Comparison of ENCODE assay signal across 1 cellular context in the genomic region with DNA sequence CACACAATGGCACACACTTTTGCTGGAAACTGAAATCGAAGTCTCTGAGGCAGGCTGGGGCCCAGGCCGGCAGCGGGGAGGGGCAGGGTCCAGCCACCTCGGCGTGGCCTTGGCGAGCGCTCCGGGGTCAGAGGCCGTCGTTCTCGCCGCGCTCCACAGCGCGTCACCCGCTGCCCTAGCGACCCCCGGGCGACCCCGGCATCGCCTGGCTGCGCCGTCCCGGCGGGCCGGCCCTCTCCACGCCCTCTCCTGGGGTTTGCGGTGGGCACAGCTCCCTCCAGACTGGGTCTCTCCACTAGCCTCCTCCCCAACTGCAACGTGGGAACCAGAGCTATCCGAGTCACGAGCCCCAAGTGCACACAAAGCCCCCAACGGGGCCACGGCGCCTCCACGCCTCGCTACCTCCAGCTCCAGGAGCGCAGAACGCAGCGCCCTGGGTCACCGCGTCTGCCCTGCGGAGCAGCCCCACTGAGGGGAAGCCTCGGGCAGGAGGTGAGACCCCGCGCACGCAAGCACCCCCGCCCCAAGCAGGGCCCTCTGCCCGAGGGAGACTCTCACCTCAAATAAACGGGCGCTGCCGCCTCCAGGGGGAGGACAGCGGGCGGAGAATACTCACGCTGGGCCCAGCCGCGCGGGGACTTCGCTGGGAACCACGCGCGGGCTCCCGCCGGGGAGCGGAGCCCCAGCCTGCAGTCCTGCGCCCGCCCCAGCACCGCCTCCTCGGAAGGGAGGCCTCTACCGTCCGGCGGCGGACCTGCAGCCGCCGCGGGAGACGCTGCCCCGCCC.
TF ChIP-seq lines count a peak whose summit lies in the region.

No MANE protein-coding gene starts in this region.

TF ChIP-seq in HepG2, 621 proteins besides CTCF, POLR2A, EP300 and RAD21 (continued from another document):
- TF ChIP-seq, protein P1, sequence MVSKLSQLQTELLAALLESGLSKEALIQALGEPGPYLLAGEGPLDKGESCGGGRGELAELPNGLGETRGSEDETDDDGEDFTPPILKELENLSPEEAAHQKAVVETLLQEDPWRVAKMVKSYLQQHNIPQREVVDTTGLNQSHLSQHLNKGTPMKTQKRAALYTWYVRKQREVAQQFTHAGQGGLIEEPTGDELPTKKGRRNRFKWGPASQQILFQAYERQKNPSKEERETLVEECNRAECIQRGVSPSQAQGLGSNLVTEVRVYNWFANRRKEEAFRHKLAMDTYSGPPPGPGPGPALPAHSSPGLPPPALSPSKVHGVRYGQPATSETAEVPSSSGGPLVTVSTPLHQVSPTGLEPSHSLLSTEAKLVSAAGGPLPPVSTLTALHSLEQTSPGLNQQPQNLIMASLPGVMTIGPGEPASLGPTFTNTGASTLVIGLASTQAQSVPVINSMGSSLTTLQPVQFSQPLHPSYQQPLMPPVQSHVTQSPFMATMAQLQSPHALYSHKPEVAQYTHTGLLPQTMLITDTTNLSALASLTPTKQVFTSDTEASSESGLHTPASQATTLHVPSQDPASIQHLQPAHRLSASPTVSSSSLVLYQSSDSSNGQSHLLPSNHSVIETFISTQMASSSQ (IDR thresholded peaks at IDR 0.05; ENCODE audit: low read depth) = no peak
- TF ChIP-seq, protein P1 (CRISPR knock-in tag; IDR thresholded peaks at IDR 0.05; ENCODE audit: borderline replicate concordance) = no peak
- TF ChIP-seq SETDB1 (CRISPR knock-in tag; IDR thresholded peaks at IDR 0.05; ENCODE audit: borderline replicate concordance) (no peak), SYNCRIP (IDR thresholded peaks at IDR 0.05; ENCODE audit: insufficient read depth, low read depth, low read length) (no peak), FOSL1 (CRISPR knock-in tag; IDR thresholded peaks at IDR 0.05; ENCODE audit: borderline replicate concordance) (no peak), BRCA1 (CRISPR knock-in tag; IDR thresholded peaks at IDR 0.05) (0 out of 2 replicates have a peak, but pooled peaks have one; percentile 14), ZMYM3 (CRISPR knock-in tag; IDR thresholded peaks at IDR 0.05) (0 out of 2 replicates have a peak, but pooled peaks have one; percentile 31), CAMTA2 (CRISPR knock-in tag; IDR thresholded peaks at IDR 0.05; ENCODE audit: borderline replicate concordance) (no peak), ZFP62 (CRISPR knock-in tag; IDR thresholded peaks at IDR 0.05) (no peak), HNRNPK (IDR thresholded peaks at IDR 0.05; ENCODE audit: low read depth, low read length, poor library complexity, severe bottlenecking) (peak; percentile 82), ZNF841 (CRISPR knock-in tag; IDR thresholded peaks at IDR 0.05; ENCODE audit: borderline replicate concordance) (no peak), MXI1 (IDR thresholded peaks at IDR 0.05; ENCODE audit: borderline replicate concordance, low read depth, low read length) (peak; percentile 17; the same call in 1 of the 3 replicates), ASH2L (IDR thresholded peaks at IDR 0.05; ENCODE audit: insufficient read length, low read depth, low read length) (peak; percentile 53), ZNF326 (CRISPR knock-in tag; IDR thresholded peaks at IDR 0.05; ENCODE audit: borderline replicate concordance) (no peak), MEF2D (CRISPR knock-in tag; IDR thresholded peaks at IDR 0.05) (no peak), RARA (CRISPR knock-in tag; IDR thresholded peaks at IDR 0.05) (peak; percentile 74), MAFK (conservative IDR thresholded peaks at IDR 0.05 in 1 of 2, IDR thresholded peaks at IDR 0.05 in 1 of 2; ENCODE audit: low read length in 2 of 2) (no peak), BORCS8-MEF2B (CRISPR knock-in tag; IDR thresholded peaks at IDR 0.05) (0 out of 2 replicates have a peak, but pooled peaks have one; percentile 19), ZNF317 (CRISPR knock-in tag; IDR thresholded peaks at IDR 0.05) (no peak), ZNF788 (CRISPR knock-in tag; IDR thresholded peaks at IDR 0.05; ENCODE audit: borderline replicate concordance) (peak; percentile 57; the same call in 1 of the 2 replicates), EED (CRISPR knock-in tag; IDR thresholded peaks at IDR 0.05) (no peak; the same call in 1 of the 2 replicates), TMF1 (CRISPR knock-in tag; IDR thresholded peaks at IDR 0.05; ENCODE audit: low read depth) (no peak; the same call in 1 of the 2 replicates), AHR (CRISPR knock-in tag; IDR thresholded peaks at IDR 0.05) (no peak; the same call in 1 of the 2 replicates), TEAD3 (CRISPR knock-in tag; optimal IDR thresholded peaks at IDR 0.05; ENCODE audit: borderline replicate concordance) (no peak), TBL1XR1 (IDR thresholded peaks at IDR 0.05; ENCODE audit: borderline replicate concordance, low read length, partially characterized antibody) (no peak), ONECUT2 (CRISPR knock-in tag; IDR thresholded peaks at IDR 0.05) (no peak), ZSCAN29 (CRISPR knock-in tag; conservative IDR thresholded peaks at IDR 0.05) (0 out of 2 replicates have a peak, but pooled peaks have one; percentile 42), GATA4 (IDR thresholded peaks at IDR 0.05; ENCODE audit: borderline replicate concordance, low read depth) (no peak), NFKBIZ (CRISPR knock-in tag; IDR thresholded peaks at IDR 0.05) (no peak), MTA3 (CRISPR knock-in tag; IDR thresholded peaks at IDR 0.05) (no peak), ZFP36 (IDR thresholded peaks at IDR 0.05; ENCODE audit: borderline replicate concordance, low read depth, low read length, partially characterized antibody) (no peak), ZNF75D (CRISPR knock-in tag; IDR thresholded peaks at IDR 0.05; ENCODE audit: borderline replicate concordance) (no peak), SAP130 (CRISPR knock-in tag; IDR thresholded peaks at IDR 0.05; ENCODE audit: low read depth) (peak; percentile 53), RFX5 (IDR thresholded peaks at IDR 0.05; ENCODE audit: low read depth, low read length) (no peak), NCOA1 (CRISPR knock-in tag; IDR thresholded peaks at IDR 0.05) (peak; percentile 52; the same call in 1 of the 2 replicates), TSC22D2 (CRISPR knock-in tag; IDR thresholded peaks at IDR 0.05; ENCODE audit: borderline replicate concordance) (no peak), ZNF432 (CRISPR knock-in tag; IDR thresholded peaks at IDR 0.05; ENCODE audit: borderline replicate concordance) (no peak), GATAD2A (CRISPR knock-in tag; IDR thresholded peaks at IDR 0.05) (no peak), U2AF2 (IDR thresholded peaks at IDR 0.05; ENCODE audit: low read depth, low read length) (no peak), ISX (CRISPR knock-in tag; conservative IDR thresholded peaks at IDR 0.05) (no peak), GFI1 (CRISPR knock-in tag; IDR thresholded peaks at IDR 0.05; ENCODE audit: borderline replicate concordance) (no peak; the same call in 1 of the 2 replicates), GTF2F1 (IDR thresholded peaks at IDR 0.05; ENCODE audit: low read length) (no peak)
- TF ChIP-seq, protein P2, sequence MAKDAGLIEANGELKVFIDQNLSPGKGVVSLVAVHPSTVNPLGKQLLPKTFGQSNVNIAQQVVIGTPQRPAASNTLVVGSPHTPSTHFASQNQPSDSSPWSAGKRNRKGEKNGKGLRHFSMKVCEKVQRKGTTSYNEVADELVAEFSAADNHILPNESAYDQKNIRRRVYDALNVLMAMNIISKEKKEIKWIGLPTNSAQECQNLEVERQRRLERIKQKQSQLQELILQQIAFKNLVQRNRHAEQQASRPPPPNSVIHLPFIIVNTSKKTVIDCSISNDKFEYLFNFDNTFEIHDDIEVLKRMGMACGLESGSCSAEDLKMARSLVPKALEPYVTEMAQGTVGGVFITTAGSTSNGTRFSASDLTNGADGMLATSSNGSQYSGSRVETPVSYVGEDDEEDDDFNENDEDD (CRISPR knock-in tag; IDR thresholded peaks at IDR 0.05; ENCODE audit: borderline replicate concordance) = peak; percentile 37
- TF ChIP-seq, protein P3, sequence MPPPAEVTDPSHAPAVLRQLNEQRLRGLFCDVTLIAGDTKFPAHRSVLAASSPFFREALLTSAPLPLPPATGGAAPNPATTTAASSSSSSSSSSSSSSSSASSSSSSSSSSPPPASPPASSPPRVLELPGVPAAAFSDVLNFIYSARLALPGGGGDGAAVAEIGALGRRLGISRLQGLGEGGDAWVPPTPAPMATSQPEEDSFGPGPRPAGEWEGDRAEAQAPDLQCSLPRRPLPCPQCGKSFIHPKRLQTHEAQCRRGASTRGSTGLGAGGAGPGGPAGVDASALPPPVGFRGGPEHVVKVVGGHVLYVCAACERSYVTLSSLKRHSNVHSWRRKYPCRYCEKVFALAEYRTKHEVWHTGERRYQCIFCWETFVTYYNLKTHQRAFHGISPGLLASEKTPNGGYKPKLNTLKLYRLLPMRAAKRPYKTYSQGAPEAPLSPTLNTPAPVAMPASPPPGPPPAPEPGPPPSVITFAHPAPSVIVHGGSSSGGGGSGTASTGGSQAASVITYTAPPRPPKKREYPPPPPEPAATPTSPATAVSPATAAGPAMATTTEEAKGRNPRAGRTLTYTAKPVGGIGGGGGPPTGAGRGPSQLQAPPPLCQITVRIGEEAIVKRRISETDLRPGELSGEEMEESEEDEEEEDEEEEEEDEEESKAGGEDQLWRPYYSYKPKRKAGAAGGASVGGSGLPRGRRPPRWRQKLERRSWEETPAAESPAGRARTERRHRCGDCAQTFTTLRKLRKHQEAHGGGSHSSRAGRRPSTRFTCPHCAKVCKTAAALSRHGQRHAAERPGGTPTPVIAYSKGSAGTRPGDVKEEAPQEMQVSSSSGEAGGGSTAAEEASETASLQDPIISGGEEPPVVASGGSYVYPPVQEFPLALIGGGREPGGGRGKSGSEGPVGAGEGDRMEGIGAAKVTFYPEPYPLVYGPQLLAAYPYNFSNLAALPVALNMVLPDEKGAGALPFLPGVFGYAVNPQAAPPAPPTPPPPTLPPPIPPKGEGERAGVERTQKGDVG (CRISPR knock-in tag; IDR thresholded peaks at IDR 0.05; ENCODE audit: borderline replicate concordance) = no peak
- TF ChIP-seq, protein P4, sequence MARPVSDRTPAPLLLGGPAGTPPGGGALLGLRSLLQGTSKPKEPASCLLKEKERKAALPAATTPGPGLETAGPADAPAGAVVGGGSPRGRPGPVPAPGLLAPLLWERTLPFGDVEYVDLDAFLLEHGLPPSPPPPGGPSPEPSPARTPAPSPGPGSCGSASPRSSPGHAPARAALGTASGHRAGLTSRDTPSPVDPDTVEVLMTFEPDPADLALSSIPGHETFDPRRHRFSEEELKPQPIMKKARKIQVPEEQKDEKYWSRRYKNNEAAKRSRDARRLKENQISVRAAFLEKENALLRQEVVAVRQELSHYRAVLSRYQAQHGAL (CRISPR knock-in tag; IDR thresholded peaks at IDR 0.05; ENCODE audit: not compliant biosample characterization) = no peak
- TF ChIP-seq, protein P5, sequence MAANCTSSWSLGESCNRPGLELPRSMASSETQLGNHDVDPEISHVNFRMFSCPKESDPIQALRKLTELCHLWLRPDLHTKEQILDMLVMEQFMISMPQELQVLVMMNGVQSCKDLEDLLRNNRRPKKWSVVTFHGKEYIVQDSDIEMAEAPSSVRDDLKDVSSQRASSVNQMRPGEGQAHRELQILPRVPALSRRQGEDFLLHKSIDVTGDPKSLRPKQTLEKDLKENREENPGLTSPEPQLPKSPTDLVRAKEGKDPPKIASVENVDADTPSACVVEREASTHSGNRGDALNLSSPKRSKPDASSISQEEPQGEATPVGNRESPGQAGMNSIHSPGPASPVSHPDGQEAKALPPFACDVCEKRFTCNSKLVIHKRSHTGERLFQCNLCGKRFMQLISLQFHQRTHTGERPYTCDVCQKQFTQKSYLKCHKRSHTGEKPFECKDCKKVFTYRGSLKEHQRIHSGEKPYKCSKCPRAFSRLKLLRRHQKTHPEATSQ (CRISPR knock-in tag; IDR thresholded peaks at IDR 0.05; ENCODE audit: borderline replicate concordance) = no peak
- TF ChIP-seq, protein P6, sequence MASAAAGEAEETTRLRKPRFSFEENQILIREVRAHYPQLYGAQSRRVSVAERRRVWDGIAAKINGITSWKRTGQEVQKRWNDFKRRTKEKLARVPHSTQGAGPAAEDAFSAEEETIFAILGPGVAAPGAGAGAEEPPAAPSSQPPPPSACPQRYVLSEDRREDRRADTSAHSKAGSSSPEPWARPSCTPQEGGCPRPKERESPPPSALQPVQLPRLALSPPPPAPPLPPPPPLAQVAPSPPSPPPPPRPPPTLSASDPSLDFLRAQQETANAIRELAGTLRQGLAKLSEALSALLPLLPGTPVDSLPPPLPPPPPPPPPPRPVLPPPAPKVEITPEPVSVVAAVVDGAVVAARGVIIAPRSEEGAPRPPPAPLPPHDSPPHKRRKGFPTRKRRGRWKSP (CRISPR knock-in tag; IDR thresholded peaks at IDR 0.05) = no peak
- TF ChIP-seq, protein P7, sequence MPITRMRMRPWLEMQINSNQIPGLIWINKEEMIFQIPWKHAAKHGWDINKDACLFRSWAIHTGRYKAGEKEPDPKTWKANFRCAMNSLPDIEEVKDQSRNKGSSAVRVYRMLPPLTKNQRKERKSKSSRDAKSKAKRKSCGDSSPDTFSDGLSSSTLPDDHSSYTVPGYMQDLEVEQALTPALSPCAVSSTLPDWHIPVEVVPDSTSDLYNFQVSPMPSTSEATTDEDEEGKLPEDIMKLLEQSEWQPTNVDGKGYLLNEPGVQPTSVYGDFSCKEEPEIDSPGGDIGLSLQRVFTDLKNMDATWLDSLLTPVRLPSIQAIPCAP (CRISPR knock-in tag; IDR thresholded peaks at IDR 0.05; ENCODE audit: low read depth) = no peak
